In the genomic region with DNA sequence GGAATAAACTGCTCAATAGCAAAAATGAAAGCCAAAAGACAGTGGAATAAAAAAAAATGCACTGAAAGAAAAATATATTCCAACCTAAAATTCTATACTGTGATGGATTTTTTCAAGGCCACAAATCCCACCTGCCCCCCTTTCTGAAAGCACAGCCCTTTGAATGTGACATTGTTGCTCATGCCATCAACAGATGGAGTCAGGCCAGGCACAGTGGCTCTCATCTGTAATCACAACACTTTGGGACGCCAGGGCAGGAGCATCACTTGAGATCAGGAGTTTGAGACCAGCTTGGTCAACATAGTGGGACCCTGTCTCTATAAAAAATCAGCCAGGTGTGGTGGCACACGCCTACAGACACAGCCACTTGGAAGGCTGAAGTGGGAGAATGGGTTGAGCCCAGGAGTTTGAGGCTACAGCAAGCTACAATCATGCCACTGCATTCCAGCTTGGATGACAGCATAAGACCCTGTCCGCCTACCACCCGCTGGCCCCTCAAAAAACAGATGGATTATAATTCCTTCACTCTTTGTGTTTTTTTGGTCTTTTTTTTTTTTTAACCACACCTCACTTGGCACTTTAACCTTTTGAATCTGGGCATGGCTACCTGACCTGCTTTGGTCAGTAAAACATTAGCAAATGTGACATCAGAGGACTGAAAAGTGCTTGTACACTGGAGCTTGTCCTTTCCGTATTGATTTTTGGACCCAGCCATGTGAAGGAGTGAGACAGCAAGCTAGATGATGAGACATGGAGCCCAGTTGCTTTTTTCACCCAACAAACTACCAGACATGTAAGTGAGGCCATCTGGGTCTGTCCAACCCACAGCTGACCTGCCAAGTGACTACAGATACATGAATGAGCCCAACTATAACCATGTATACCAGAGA, we compare ENCODE assay signal across 18 cellular contexts. TPM values are rescaled to one million over a fixed set of nuclear protein-coding genes. Genes with fewer than 3 reads are reported as not detected.
DNase-seq lines count a peak whose midpoint lies in the region; ATAC-seq, FAIRE-seq and TF ChIP-seq lines count a peak whose summit lies in the region.
"Had no signal": no experiment of that assay in that cellular context is flagged by ENCODE, and none has a peak within 500 bp of the region (broad histone marks: within the 10 kb centered on the region; RNA-seq: fewer than 3 reads in every experiment).

No MANE protein-coding gene starts in this region.

- H3K4me3 ChIP-seq in right atrium auricular region, result no peak overlapping the region
- H3K4me3 ChIP-seq in kidney (ENCODE audit: low read length in 2 of 2), result no peak overlapping the region
- H3K4me3 ChIP-seq: K562, lower lobe of right lung had no signal

- CTCF ChIA-PET in HEK293T (lab: Yijun Ruan, JAX), result no interaction called here

- FAIRE-seq in kidney (lab: Jason Lieb, UNC), result peak; percentile 23
- FAIRE-seq: K562 had no signal

- DNase-seq in Right ventricle myocardium inferior (ENCODE audit: missing footprints) (no peak), right atrium auricular region (ENCODE audit: low spot score) (no peak), kidney (no peak), retina (peak; percentile 10), midbrain (lab: John Stamatoyannopoulos, UW) (no peak), HEK293T (ENCODE audit: extremely low spot score) (no peak)
- DNase-seq: activated CD4-positive, CD25-positive, alpha-beta regulatory T cell; activated CD8-positive, alpha-beta memory T cell treated with anti-CD3 and anti-CD28 coated beads for 24 hours; effector CD4-positive, alpha-beta T cell; lower lobe of right lung; NCI-H2081; NCI-H524 treated with DMSO at 0.1 percent for 48 hours; nephron progenitor cell; SHP77 treated with DMSO at 0.1 percent for 48 hours; T-helper 2 cell had no signal

- no peaks in the 10 kb centered on the region for H3K27me3 ChIP-seq in right atrium auricular region

- H3K27ac ChIP-seq in right atrium auricular region (no peak overlapping the region), VCaP (peak overlapping the region; percentile 71), kidney (ENCODE audit: low read depth in 2 of 2, low read length in 2 of 2) (peak overlapping the region; percentile 51 to 75)
- H3K27ac ChIP-seq: lower lobe of right lung had no signal

- no peak for TF ChIP-seq CTCF in right atrium auricular region (IDR thresholded peaks at IDR 0.05)
- no peak for TF ChIP-seq CTCF in VCaP (conservative IDR thresholded peaks at IDR 0.05)
- no peak for TF ChIP-seq CTCF in kidney (IDR thresholded peaks at IDR 0.05; ENCODE audit: borderline replicate concordance, extremely low read depth, insufficient read depth)

- H3K9me3 ChIP-seq in right atrium auricular region (no peaks in the 10 kb centered on the region), kidney (ENCODE audit: control insufficient read depth in 1 of 2, low read length in 2 of 2) (no peaks in the 10 kb centered on the region)
- H3K9me3 ChIP-seq: lower lobe of right lung had no signal

- POLR2A ChIA-PET in HEK293T (lab: Yijun Ruan, JAX), result no interaction called here

- H3K9ac ChIP-seq in kidney (ENCODE audit: low read length in 2 of 2), result no peak overlapping the region

- intact Hi-C loops in Right ventricle myocardium inferior (cut with DNase I) (no loop called here), kidney (cut with DNase I) (no loop called here)

- ATAC-seq in Right ventricle myocardium inferior (peak; percentile 37), GM18519 (IDR thresholded peaks at IDR 0.05; ENCODE audit: low FRiP score, unreplicated experiment) (no peak)
- ATAC-seq: K562, lower lobe of right lung had no signal

- H3K36me3 ChIP-seq in right atrium auricular region, result no peaks in the 10 kb centered on the region
- H3K36me3 ChIP-seq in kidney (ENCODE audit: control insufficient read depth in 1 of 2, insufficient read depth in 2 of 2, low read length in 2 of 2), result no peaks in the 10 kb centered on the region
- H3K36me3 ChIP-seq: lower lobe of right lung had no signal

- H3K4me1 ChIP-seq in right atrium auricular region, result peaks cover 0 to 16% of the 10 kb centered on the region in 2 donors
- H3K4me1 ChIP-seq in kidney (ENCODE audit: control insufficient read depth in 1 of 2, insufficient read depth in 1 of 2, low read depth in 1 of 2, low read length in 2 of 2), result peaks cover 8 to 21% of the 10 kb centered on the region in 2 donors

TF ChIP-seq in HEK293T, 16 proteins besides CTCF, POLR2A, EP300 and RAD21:
- TF ChIP-seq LEF1 (IDR thresholded peaks at IDR 0.05; ENCODE audit: borderline replicate concordance), result no peak
- TF ChIP-seq BHLHE40 (IDR thresholded peaks at IDR 0.05; ENCODE audit: borderline replicate concordance), result no peak
- TF ChIP-seq SP1 (IDR thresholded peaks at IDR 0.05), result no peak
- TF ChIP-seq HDGF (IDR thresholded peaks at IDR 0.05; ENCODE audit: borderline replicate concordance), result no peak
- no peak for TF ChIP-seq ARNT (IDR thresholded peaks at IDR 0.05)
- TF ChIP-seq TARDBP (IDR thresholded peaks at IDR 0.05), result no peak
- no peak for TF ChIP-seq NFRKB (IDR thresholded peaks at IDR 0.05)
- TF ChIP-seq CTBP1 (IDR thresholded peaks at IDR 0.05; ENCODE audit: borderline replicate concordance), result no peak
- TF ChIP-seq L3MBTL2 (conservative IDR thresholded peaks at IDR 0.05), result no peak
- no peak for TF ChIP-seq ELF4 (IDR thresholded peaks at IDR 0.05)
- TF ChIP-seq PKNOX1 (IDR thresholded peaks at IDR 0.05), result no peak

RNA-seq across cellular contexts. Expression of gene GLG1, which starts 36.3 kb away (rescaled TPM):
- total RNA-seq in Right ventricle myocardium inferior (69.3 TPM), right atrium auricular region (100 to 1,000 TPM; 102 to 123 TPM), kidney (167 TPM)
- polyA plus RNA-seq in kidney (ENCODE audit: insufficient read depth, low read depth, low replicate concordance), result 58.8 TPM

Comparison
In these comparisons a context has a peak if more than half of its experiments do, and no peak if none do; other contexts are left out.
1. H3K27ac ChIP-seq: peak in VCaP (single experiment) and kidney (2 of 2); none in right atrium auricular region (0 of 2).